ENCODE assay signal across 15 cellular contexts in genomic region chr21:43768868-43769167, GRCh38. TPM values are rescaled to one million over a fixed set of nuclear protein-coding genes. Genes with fewer than 3 reads are reported as not detected.
DNase-seq lines count a peak whose midpoint lies in the region; FAIRE-seq and TF ChIP-seq lines count a peak whose summit lies in the region.
"Had no signal": no experiment of that assay in that cellular context is flagged by ENCODE, and none has a peak within 500 bp of the region (broad histone marks: within the 10 kb centered on the region; RNA-seq: fewer than 3 reads in every experiment).

No MANE protein-coding gene starts in this region.

- H3K18ac ChIP-seq in H1 (ENCODE audit: extremely low read depth, low read length): no peak overlapping the region; the same call in 1 of the 2 replicates

- H2BK12ac ChIP-seq in H1 (ENCODE audit: low read depth, low read length): no peak overlapping the region

- no peak for TF ChIP-seq RAD21 in H1 (IDR thresholded peaks at IDR 0.05 in 1 of 2, conservative IDR thresholded peaks at IDR 0.05 in 1 of 2; ENCODE audit: low read depth in 2 of 2, low read length in 2 of 2)

- TF ChIP-seq POLR2A in H1 (IDR thresholded peaks at IDR 0.05; ENCODE audit: control extremely low read depth in 1 of 2, low read depth in 2 of 2, low read length in 2 of 2): no peak

- peak overlapping the region; percentile 30; the same call in 1 of the 2 replicates for H2AK5ac ChIP-seq in H1 (ENCODE audit: low read depth, low read length)

- H2BK5ac ChIP-seq in H1 (ENCODE audit: low read depth, low read length): 0 out of 2 replicates have a peak overlapping the region, but pooled peaks have one; percentile 87

- no peak for FAIRE-seq in H1 (lab: Jason Lieb, UNC)
- FAIRE-seq: GM12878 had no signal

- H3K14ac ChIP-seq in H1 (ENCODE audit: insufficient read length): no peak overlapping the region

- DNase-seq in NT2/D1 (ENCODE audit: low read depth, low spot score): no peak
- peak in 1 of 2 experiments; percentile 53 for DNase-seq in H1 (ENCODE audit: low read depth in 1 of 2, low spot score in 2 of 2)
- no peak for DNase-seq in inferior parietal cortex (ENCODE audit: extremely low spot score)
- no peak for DNase-seq in medulla oblongata (ENCODE audit: extremely low spot score)
- DNase-seq in T1000 (lab: John Stamatoyannopoulos, UW): no peak
- no peak for DNase-seq in ascending aorta (ENCODE audit: low spot score in 2 of 2)
- DNase-seq: activated gamma-delta T cell treated with Interleukin-2 at 50 U/mL for 16 hours, AML-193, DND-41, midbrain, NCI-H2171 had no signal

- H3K27ac ChIP-seq in BLaER1 treated with 17β-estradiol and CSF1 and Interleukin-3, amounts not matched to agents 10 nM and 100 nM: peak overlapping the region in 7 of 11 experiments; percentile 61 to 74 (median 67); a peak in 11 of 22 replicates
- H3K27ac ChIP-seq in H1 (ENCODE audit: low read depth, low read length) (no peak overlapping the region), ascending aorta (no peak overlapping the region)
- H3K27ac ChIP-seq: esophagus muscularis mucosa had no signal

- H3K23me2 ChIP-seq in H1 (ENCODE audit: low read depth, low read length): no peaks in the 10 kb centered on the region

- H3K79me1 ChIP-seq in H1 (ENCODE audit: low read depth, low read length): no peaks in the 10 kb centered on the region

- no peak overlapping the region for H3K56ac ChIP-seq in H1 (replicated peaks; ENCODE audit: insufficient read length, low read depth, low read length)

- TF ChIP-seq EP300 in H1 (IDR thresholded peaks at IDR 0.05; ENCODE audit: borderline replicate concordance in 1 of 2, low read depth in 2 of 2, low read length in 2 of 2): no peak

- no peaks in the 10 kb centered on the region for H3K79me2 ChIP-seq in H1 (ENCODE audit: control insufficient read depth in 1 of 2, insufficient read depth in 2 of 2, low read length in 2 of 2)

- peaks cover 14 to 29% (median 18%) of the 10 kb centered on the region in 11 experiments for H3K36me3 ChIP-seq in BLaER1 treated with 17β-estradiol and CSF1 and Interleukin-3, amounts not matched to agents 10 nM and 100 nM
- peaks cover 17% of the 10 kb centered on the region for H3K36me3 ChIP-seq in NT2/D1 (ENCODE audit: insufficient read depth, insufficient read length, low read length)
- H3K36me3 ChIP-seq in H1 (ENCODE audit: control insufficient read depth in 2 of 4, insufficient read depth in 4 of 4, low read length in 3 of 4): peaks cover 2 to 11% (median 5%) of the 10 kb centered on the region in 4 experiments; a peak in 4 of 8 replicates
- peaks cover 7% of the 10 kb centered on the region for H3K36me3 ChIP-seq in neuron (ENCODE audit: insufficient read depth, low read length)
- peaks cover 11 to 14% of the 10 kb centered on the region in 2 donors for H3K36me3 ChIP-seq in ascending aorta

- no peak overlapping the region for H3K4ac ChIP-seq in H1 (replicated peaks; ENCODE audit: insufficient read length, low read depth, low read length)

- intact Hi-C loops in ascending aorta (cut with DNase I): no loop called here

- H4K8ac ChIP-seq in H1 (ENCODE audit: extremely low read depth, insufficient read depth, low read length): peak overlapping the region; percentile 82; the same call in 1 of the 2 replicates

- H3K27me3 ChIP-seq in BLaER1 treated with 17β-estradiol and CSF1 and Interleukin-3, amounts not matched to agents 10 nM and 100 nM: no peaks in the 10 kb centered on the region
- H3K27me3 ChIP-seq in NT2/D1 (ENCODE audit: insufficient read depth, insufficient read length) (no peaks in the 10 kb centered on the region), H1 (replicated peaks in 1 of 4; ENCODE audit: control insufficient read depth in 3 of 4, extremely low read depth in 1 of 4, insufficient read depth in 3 of 4, low read length in 3 of 4) (no peaks in the 10 kb centered on the region), neuron (ENCODE audit: insufficient read depth, low read length) (no peaks in the 10 kb centered on the region), ascending aorta (no peaks in the 10 kb centered on the region)
- H3K27me3 ChIP-seq: esophagus muscularis mucosa had no signal

- H3K4me3 ChIP-seq in BLaER1 treated with 17β-estradiol and CSF1 and Interleukin-3, amounts not matched to agents 10 nM and 100 nM: no peak overlapping the region
- H3K4me3 ChIP-seq in NT2/D1 (ENCODE audit: insufficient read length, low read depth) (no peak overlapping the region), H1 (ENCODE audit: extremely low read depth in 1 of 4, insufficient read depth in 2 of 4, low read depth in 3 of 4, low read length in 4 of 4) (no peak overlapping the region), neuron (ENCODE audit: low read length) (no peak overlapping the region), ascending aorta (no peak overlapping the region)
- H3K4me3 ChIP-seq: esophagus muscularis mucosa, GM12878 had no signal

- WGBS in H1 (ENCODE audit: extremely low coverage in 1 of 2, insufficient coverage in 1 of 2, insufficient read length in 1 of 2, insufficient replicate concordance in 2 of 2, low coverage in 1 of 2, low lambda C conversion rate in 2 of 2, missing lambda C conversion rate in 1 of 2), 2 experiments: 67% methylated on average over 8 of the region's 8 CpGs; no CpG with 5 or more reads in 1 of the 2 experiments

- peaks cover 40 to 81% (median 62%) of the 10 kb centered on the region in 10 experiments for H3K4me1 ChIP-seq in BLaER1 treated with 17β-estradiol and CSF1 and Interleukin-3, amounts not matched to agents 10 nM and 100 nM
- peaks cover 42% of the 10 kb centered on the region for H3K4me1 ChIP-seq in NT2/D1 (ENCODE audit: insufficient read depth, insufficient read length)
- peaks cover 0 to 21% (median 15%) of the 10 kb centered on the region in 4 experiments; a peak in 6 of 7 replicates for H3K4me1 ChIP-seq in H1 (replicated peaks in 1 of 4; ENCODE audit: control insufficient read depth in 3 of 4, insufficient read depth in 4 of 4, low read length in 3 of 4)
- H3K4me1 ChIP-seq in neuron (ENCODE audit: insufficient read depth, low read length): peaks cover 20% of the 10 kb centered on the region
- peaks cover 0 to 3% of the 10 kb centered on the region in 2 donors for H3K4me1 ChIP-seq in ascending aorta

- CTCF ChIA-PET in H1 (lab: Charles Lee; ENCODE audit: partially characterized antibody): interaction anchor here (0.7 to 2.1 kb wide), 7 partner anchors 10 to 75 kb away, joined by 3 to 8 read pairs (median 4); no protein-coding TSS in a partner anchor

- H4K5ac ChIP-seq in H1 (ENCODE audit: insufficient read length, low read depth, low read length): no peak overlapping the region

- peaks cover 0 to 26% (median 7%) of the 10 kb centered on the region in 11 experiments; a peak in 13 of 22 replicates for H4K20me1 ChIP-seq in BLaER1 treated with 17β-estradiol and CSF1 and Interleukin-3, amounts not matched to agents 10 nM and 100 nM
- no peaks in the 10 kb centered on the region for H4K20me1 ChIP-seq in H1 (replicated peaks in 1 of 2; ENCODE audit: control insufficient read depth in 1 of 2, insufficient read depth in 2 of 2, low read length in 2 of 2)

- POLR2A ChIA-PET in H1 (lab: Charles Lee; ENCODE audit: partially characterized antibody): interaction anchor here (0.5 to 2.6 kb wide), 11 partner anchors 10 to 125 kb away, joined by 3 to 13 read pairs (median 3); partner anchors contain the start of gene PDXK

- no peak overlapping the region for H2AFZ ChIP-seq in H1 (ENCODE audit: low read length)
- H2AFZ ChIP-seq in neuron (ENCODE audit: low read depth, low read length): peak overlapping the region; percentile 57

- peak overlapping the region; percentile 75 for H4K91ac ChIP-seq in H1 (replicated peaks; ENCODE audit: insufficient read length, low read length)

- 0 out of 2 replicates have a peak overlapping the region, but pooled peaks have one; percentile 13 for H2BK15ac ChIP-seq in H1 (ENCODE audit: low read length)

- peak overlapping the region in 5 of 11 experiments; percentile 73 to 98 (median 83); a peak in 11 of 22 replicates for H3K4me2 ChIP-seq in BLaER1 treated with 17β-estradiol and CSF1 and Interleukin-3, amounts not matched to agents 10 nM and 100 nM
- H3K4me2 ChIP-seq in H1 (ENCODE audit: insufficient read depth in 1 of 2, low read depth in 2 of 2, low read length in 2 of 2): 0 out of 4 replicates have a peak overlapping the region, but pooled peaks of 1 of the 2 experiments have one; percentile 0

- no peak overlapping the region for H3K23ac ChIP-seq in H1 (ENCODE audit: insufficient read length)

- peaks cover 0 to 26% (median 7%) of the 10 kb centered on the region in 11 experiments; a peak in 12 of 22 replicates for H3K9me3 ChIP-seq in BLaER1 treated with 17β-estradiol and CSF1 and Interleukin-3, amounts not matched to agents 10 nM and 100 nM (replicated peaks in 1 of 11)
- H3K9me3 ChIP-seq in NT2/D1 (ENCODE audit: insufficient read depth, low read length) (no peaks in the 10 kb centered on the region), H1 (ENCODE audit: insufficient read depth in 2 of 2, low read depth in 1 of 2, low read length in 1 of 2) (no peaks in the 10 kb centered on the region), neuron (ENCODE audit: low read length) (no peaks in the 10 kb centered on the region), ascending aorta (no peaks in the 10 kb centered on the region)
- H3K9me3 ChIP-seq: esophagus muscularis mucosa had no signal

- TF ChIP-seq CTCF in H1 (IDR thresholded peaks at IDR 0.05; ENCODE audit: control extremely low read depth in 1 of 3, insufficient read depth in 1 of 3, low read depth in 1 of 3, low read length in 3 of 3) (no peak), ascending aorta (IDR thresholded peaks at IDR 0.05) (no peak)

- H2BK20ac ChIP-seq in H1 (ENCODE audit: low read length): peak overlapping the region; percentile 40; the same call in 1 of the 2 replicates

- peak overlapping the region in 6 of 11 experiments; percentile 55 to 70 (median 59); a peak in 4 of 22 replicates for H3K9ac ChIP-seq in BLaER1 treated with 17β-estradiol and CSF1 and Interleukin-3, amounts not matched to agents 10 nM and 100 nM
- H3K9ac ChIP-seq in NT2/D1 (ENCODE audit: insufficient read length, low read depth) (peak overlapping the region; percentile 70), H1 (replicated peaks in 1 of 4; ENCODE audit: extremely low read depth in 1 of 4, low read depth in 3 of 4, low read length in 3 of 4) (no peak overlapping the region)

- no peak overlapping the region for H2BK120ac ChIP-seq in H1 (replicated peaks; ENCODE audit: low read depth, low read length)

RNA-seq across cellular contexts. Expression of gene CSTB, which starts 7.3 kb away (rescaled TPM):
- total RNA-seq in H1 (2021; fragmentation: NEBNext Ultra II Directional; extraction: Animal tissue kit (Norgen Biotek cat#: 25700)): 53.8 and 54.5 TPM in 2 replicates
- 63.1 and 64.1 TPM in 2 replicates for polyA plus RNA-seq in H1 (2011; rRNA removed)
- polyA plus RNA-seq in H1 (2011; cell fraction: cytosol; rRNA removed): 51.1 TPM
- polyA plus RNA-seq in H1 (2011; cell fraction: nucleus; rRNA removed): 43.7 TPM
- polyA plus RNA-seq in H1 (2012, experiment 1 of 2): 74.6 to 90.9 TPM (median 78.1 TPM) in 4 replicates
- 68.8 TPM for polyA plus RNA-seq in H1 (2012, experiment 2 of 2)
- 121 TPM for polyA plus RNA-seq in H1 (2013, experiment 1 of 2)
- 128 TPM for polyA plus RNA-seq in H1 (2013, experiment 2 of 2)
- polyA minus RNA-seq in H1 (2011; rRNA and poly(A)+ RNA removed): 31.5 and 33.0 TPM in 2 replicates
- polyA minus RNA-seq in H1 (2011; cell fraction: cytosol; rRNA and poly(A)+ RNA removed): 17.4 TPM
- 15.0 TPM for polyA minus RNA-seq in H1 (2011; cell fraction: nucleus; rRNA and poly(A)+ RNA removed)
- 8.7 TPM for total RNA-seq in ascending aorta

RNA-seq across cellular contexts. Expression of gene RRP1, which starts 20.6 kb away (rescaled TPM):
- 54.3 and 55.2 TPM in 2 replicates for total RNA-seq in H1 (2021; fragmentation: NEBNext Ultra II Directional; extraction: Animal tissue kit (Norgen Biotek cat#: 25700))
- 11.6 and 22.8 TPM in 2 replicates for polyA plus RNA-seq in H1 (2011; rRNA removed)
- polyA plus RNA-seq in H1 (2011; cell fraction: cytosol; rRNA removed): 30.9 TPM
- 73.1 TPM for polyA plus RNA-seq in H1 (2011; cell fraction: nucleus; rRNA removed)
- 44.1 to 55.7 TPM (median 49.9 TPM) in 4 replicates for polyA plus RNA-seq in H1 (2012, experiment 1 of 2)
- polyA plus RNA-seq in H1 (2012, experiment 2 of 2): 36.7 TPM
- 34.0 TPM for polyA plus RNA-seq in H1 (2013, experiment 1 of 2)
- 32.3 TPM for polyA plus RNA-seq in H1 (2013, experiment 2 of 2)
- polyA minus RNA-seq in H1 (2011; rRNA and poly(A)+ RNA removed): 23.5 and 28.3 TPM in 2 replicates
- polyA minus RNA-seq in H1 (2011; cell fraction: cytosol; rRNA and poly(A)+ RNA removed): 18.1 TPM
- polyA minus RNA-seq in H1 (2011; cell fraction: nucleus; rRNA and poly(A)+ RNA removed): 53.8 TPM
- total RNA-seq in ascending aorta: 52.0 TPM

RNA-seq across cellular contexts. Expression of gene PDXK, which starts 49.9 kb away (rescaled TPM):
- 112 and 116 TPM in 2 replicates for total RNA-seq in H1 (2021; fragmentation: NEBNext Ultra II Directional; extraction: Animal tissue kit (Norgen Biotek cat#: 25700))
- 78.0 and 98.0 TPM in 2 replicates for polyA plus RNA-seq in H1 (2011; rRNA removed)
- polyA plus RNA-seq in H1 (2011; cell fraction: cytosol; rRNA removed): 101 TPM
- polyA plus RNA-seq in H1 (2011; cell fraction: nucleus; rRNA removed): 89.3 TPM
- polyA plus RNA-seq in H1 (2012, experiment 1 of 2): 67.6 to 101 TPM (median 96.1 TPM) in 4 replicates
- 57.4 TPM for polyA plus RNA-seq in H1 (2012, experiment 2 of 2)
- polyA plus RNA-seq in H1 (2013, experiment 1 of 2): 51.4 TPM
- 46.9 TPM for polyA plus RNA-seq in H1 (2013, experiment 2 of 2)
- polyA minus RNA-seq in H1 (2011; rRNA and poly(A)+ RNA removed): 109 and 120 TPM in 2 replicates
- 67.0 TPM for polyA minus RNA-seq in H1 (2011; cell fraction: cytosol; rRNA and poly(A)+ RNA removed)
- 33.6 TPM for polyA minus RNA-seq in H1 (2011; cell fraction: nucleus; rRNA and poly(A)+ RNA removed)
- 102 TPM for total RNA-seq in ascending aorta

Comparison
In these comparisons a context has a peak if more than half of its experiments do, and no peak if none do; other contexts are left out.
1. H3K27ac ChIP-seq: peak in BLaER1 treated with 17β-estradiol and CSF1 and Interleukin-3, amounts not matched to agents 10 nM and 100 nM (7 of 11); none in H1 (single experiment) and ascending aorta (0 of 2).
2. H3K9ac ChIP-seq: peak in BLaER1 treated with 17β-estradiol and CSF1 and Interleukin-3, amounts not matched to agents 10 nM and 100 nM (6 of 11) and NT2/D1 (single experiment); none in H1 (0 of 4).